ENCODE assay signal across 21 cellular contexts in genomic region chr9:134967547-134967930, GRCh38. TPM values are rescaled to one million over a fixed set of nuclear protein-coding genes. Genes with fewer than 3 reads are reported as not detected.
A peak's percentile ranks its signal among the peaks of the same experiment; 100 is the strongest.
DNase-seq lines count a peak whose midpoint lies in the region; ATAC-seq and TF ChIP-seq lines count a peak whose summit lies in the region.
"Had no signal": no experiment of that assay in that cellular context is flagged by ENCODE, and none has a peak within 500 bp of the region (broad histone marks: within the 10 kb centered on the region; RNA-seq: fewer than 3 reads in every experiment).

No MANE protein-coding gene starts in this region.

- intact Hi-C loops in spleen (cut with DNase I; ENCODE audit: low total_unique reads) = no loop called here

- peak; percentile 7 for DNase-seq in activated CD4-positive, CD25-positive, alpha-beta regulatory T cell treated with anti-CD3 and anti-CD28 coated beads, Interleukin-2, amount 50 U/mL, for 72 hours
- no peak for DNase-seq in mesothelial cell of epicardium (ENCODE audit: low spot score in 2 of 2, unreplicated experiment in 2 of 2)
- peak; percentile 73 for DNase-seq in spleen
- no peak for DNase-seq in GM03348 (ENCODE audit: low spot score)
- DNase-seq in NAMALWA (ENCODE audit: low spot score) = no peak
- DNase-seq: activated CD4-positive, CD25-positive, alpha-beta regulatory T cell; activated CD8-positive, alpha-beta memory T cell treated with anti-CD3 and anti-CD28 coated beads, Interleukin-2, amount 50 U/mL, for 48 hours; HFFc6; hippocampal formation; left ventricle myocardium inferior; NCI-H2029; NCI-H774; T-helper 1 cell had no signal

- H3K27me3 Mint-ChIP-seq in brain = peaks cover 6% of the 10 kb centered on the region
- H3K27me3 Mint-ChIP-seq in mesothelial cell of epicardium (ENCODE audit: low read depth) = peaks cover 34% of the 10 kb centered on the region

- TF ChIP-seq CTCF in brain (conservative IDR thresholded peaks at IDR 0.05) = no peak
- TF ChIP-seq CTCF in mesothelial cell of epicardium (IDR thresholded peaks at IDR 0.05; ENCODE audit: unreplicated experiment) = no peak
- no peak for TF ChIP-seq CTCF in spleen (IDR thresholded peaks at IDR 0.05 in 8 of 11, conservative IDR thresholded peaks at IDR 0.05 in 3 of 11)

- H3K4me3 Mint-ChIP-seq in brain = peak overlapping the region in 2 of 5 experiments; percentile 15 to 45
- no peak overlapping the region for H3K4me3 Mint-ChIP-seq in mesothelial cell of epicardium
- H3K4me3 Mint-ChIP-seq: HFFc6; natural killer cell treated with Interleukin-12 subunit alpha and Interleukin-12 subunit beta and Interleukin-15 and Interleukin-18, amount 100 ng/mL, for 72 hours; stimulated activated effector memory CD8-positive, alpha-beta T cell treated with anti-CD3 and anti-CD28 coated beads, Interleukin-12 subunit alpha, Interleukin-12 subunit beta, amount 100 ng/mL, for 72 hours had no signal

- H3K36me3 ChIP-seq in spleen = no peaks in the 10 kb centered on the region
- H3K36me3 ChIP-seq: breast epithelium, left ventricle myocardium inferior had no signal

- H3K4me1 Mint-ChIP-seq in brain = peaks cover 23% of the 10 kb centered on the region
- peaks cover 11% of the 10 kb centered on the region for H3K4me1 Mint-ChIP-seq in mesothelial cell of epicardium
- H3K4me1 Mint-ChIP-seq: stimulated activated effector memory CD8-positive, alpha-beta T cell treated with anti-CD3 and anti-CD28 coated beads, Interleukin-12 subunit alpha, Interleukin-12 subunit beta, amount 100 ng/mL, for 72 hours had no signal

- 49 to 60% (median 57%) methylated on average over 13 of the region's 13 CpGs for WGBS in spleen, 5 donors

- H3K27ac ChIP-seq in spleen = no peak overlapping the region
- H3K27ac ChIP-seq: breast epithelium, left ventricle myocardium inferior had no signal

- peaks cover 0 to 4% (median 0%) of the 10 kb centered on the region in 5 experiments for H3K9me3 Mint-ChIP-seq in brain
- no peaks in the 10 kb centered on the region for H3K9me3 Mint-ChIP-seq in mesothelial cell of epicardium
- H3K9me3 Mint-ChIP-seq: activated naive CD4-positive, alpha-beta T cell treated with anti-CD3 and anti-CD28 coated beads, Interleukin-2, amount 50 U/mL, for 72 hours; HFFc6; natural killer cell treated with Interleukin-12 subunit alpha and Interleukin-12 subunit beta and Interleukin-15 and Interleukin-18, amount 100 ng/mL, for 72 hours; stimulated activated effector memory CD8-positive, alpha-beta T cell treated with anti-CD3 and anti-CD28 coated beads, Interleukin-12 subunit alpha, Interleukin-12 subunit beta, amount 100 ng/mL, for 72 hours had no signal

- no peaks in the 10 kb centered on the region for H3K9me3 ChIP-seq in spleen
- H3K9me3 ChIP-seq: breast epithelium, left ventricle myocardium inferior had no signal

- TF ChIP-seq POLR2A in spleen (IDR thresholded peaks at IDR 0.05) = no peak

- H3K27me3 ChIP-seq in spleen (replicated peaks in 1 of 7) = peaks cover 0 to 66% (median 10%) of the 10 kb centered on the region in 7 donors

- ATAC-seq in activated CD4-positive, CD25-positive, alpha-beta regulatory T cell treated with anti-CD3 and anti-CD28 coated beads, Interleukin-2, amount 50 U/mL, for 24 hours = no peak
- ATAC-seq in HG03432 (IDR thresholded peaks at IDR 0.05; ENCODE audit: unreplicated experiment) = no peak
- ATAC-seq: activated naive CD4-positive, alpha-beta T cell treated with anti-CD3 and anti-CD28 coated beads, Interleukin-2, amount 50 U/mL, for 72 hours; natural killer cell treated with Interleukin-12 subunit alpha and Interleukin-12 subunit beta and Interleukin-15 and Interleukin-18, amount 100 ng/mL, for 72 hours; Panc1; stimulated activated effector memory CD8-positive, alpha-beta T cell treated with anti-CD3 and anti-CD28 coated beads, Interleukin-12 subunit alpha, Interleukin-12 subunit beta, amount 100 ng/mL, for 72 hours had no signal

- H3K4me3 ChIP-seq in spleen = no peak overlapping the region
- H3K4me3 ChIP-seq: left ventricle myocardium inferior had no signal

- H3K27ac Mint-ChIP-seq in brain (peak overlapping the region in 3 of 5 experiments; percentile 68 to 87 (median 82)), mesothelial cell of epicardium (peak overlapping the region; percentile 67)
- H3K27ac Mint-ChIP-seq: activated naive CD4-positive, alpha-beta T cell treated with anti-CD3 and anti-CD28 coated beads, Interleukin-2, amount 50 U/mL, for 72 hours; HFFc6; natural killer cell treated with Interleukin-12 subunit alpha and Interleukin-12 subunit beta and Interleukin-15 and Interleukin-18, amount 100 ng/mL, for 72 hours; stimulated activated effector memory CD8-positive, alpha-beta T cell treated with anti-CD3 and anti-CD28 coated beads, Interleukin-12 subunit alpha, Interleukin-12 subunit beta, amount 100 ng/mL, for 72 hours had no signal

- H3K4me1 ChIP-seq in spleen = peaks cover 0 to 38% (median 19%) of the 10 kb centered on the region in 6 donors
- H3K4me1 ChIP-seq: breast epithelium had no signal

- H3K36me3 Mint-ChIP-seq in brain = no peaks in the 10 kb centered on the region
- H3K36me3 Mint-ChIP-seq in mesothelial cell of epicardium = no peaks in the 10 kb centered on the region
- H3K36me3 Mint-ChIP-seq: natural killer cell treated with Interleukin-12 subunit alpha and Interleukin-12 subunit beta and Interleukin-15 and Interleukin-18, amount 100 ng/mL, for 72 hours; stimulated activated effector memory CD8-positive, alpha-beta T cell treated with anti-CD3 and anti-CD28 coated beads, Interleukin-12 subunit alpha, Interleukin-12 subunit beta, amount 100 ng/mL, for 72 hours had no signal

RNA-seq across cellular contexts. Expression of gene FCN1, which starts 49.8 kb away (rescaled TPM):
- polyA plus RNA-seq in brain (ENCODE audit: insufficient read depth, low read depth, low replicate concordance) (2.5 TPM), spleen (10 to 100 TPM in 2 of 3 donors, 1 to 10 TPM in 1; 5.2 to 30.0 (median 21.9) TPM)
- total RNA-seq in mesothelial cell of epicardium (not detected in 3 replicates), spleen (100 to 1,000 TPM in 3 of 7 donors, 10 to 100 TPM in 4; 33.1 to 209 (median 77.5) TPM)
- total RNA-seq: activated naive CD4-positive, alpha-beta T cell treated with anti-CD3 and anti-CD28 coated beads, Interleukin-2, amount 50 U/mL, for 72 hours; HFFc6; natural killer cell treated with Interleukin-12 subunit alpha and Interleukin-12 subunit beta and Interleukin-15 and Interleukin-18, amount 100 ng/mL, for 72 hours had no signal

Comparison
In these comparisons a context has a peak if more than half of its experiments do, and no peak if none do; other contexts are left out.
1. DNase-seq: peak in activated CD4-positive, CD25-positive, alpha-beta regulatory T cell treated with anti-CD3 and anti-CD28 coated beads, Interleukin-2, amount 50 U/mL, for 72 hours (single experiment) and spleen (single experiment); none in mesothelial cell of epicardium (0 of 2), GM03348 (single experiment) and NAMALWA (single experiment).
2. RNA of gene FCN1, which starts 49.8 kb away (total RNA-seq): 33.1 to 209 TPM in spleen; not detected in mesothelial cell of epicardium; every median in the first group is over 10 times any median in the second.